Comparison of ENCODE assay signal across 22 cellular contexts in the genomic region with DNA sequence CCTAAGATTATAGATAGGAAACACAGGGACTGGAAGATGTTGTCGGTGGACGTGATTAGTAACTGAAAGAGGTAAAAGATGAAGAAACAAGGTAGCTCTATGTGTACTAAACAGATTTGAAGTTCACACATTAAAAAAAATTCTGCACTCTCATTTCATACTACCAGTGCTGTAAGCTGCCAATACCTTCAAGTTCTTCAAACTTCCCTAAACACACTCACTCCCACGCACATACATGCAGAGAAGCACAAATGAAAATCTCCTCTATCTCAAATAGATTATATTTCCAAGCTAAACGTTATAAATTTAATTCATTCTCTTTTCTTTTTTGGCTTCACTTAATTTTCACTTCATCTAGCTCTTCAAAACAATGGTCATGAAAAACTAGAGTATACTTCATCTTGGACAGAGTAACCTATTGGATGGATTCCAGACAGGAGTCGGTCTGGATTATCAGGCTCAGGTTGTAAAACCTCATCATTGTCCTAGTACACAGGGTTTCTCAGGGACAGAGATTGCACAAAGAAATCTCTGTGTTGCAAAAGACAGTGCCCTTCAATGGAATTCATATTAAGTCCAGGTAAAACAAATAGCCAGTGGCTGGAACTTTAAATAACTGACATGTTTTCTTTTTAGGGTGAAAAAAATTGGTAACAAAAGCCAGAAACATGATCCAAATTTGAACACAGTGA.
DNase-seq lines count a peak whose midpoint lies in the region; ATAC-seq and TF ChIP-seq lines count a peak whose summit lies in the region.
"Had no signal": no experiment of that assay in that cellular context is flagged by ENCODE, and none has a peak within 500 bp of the region (broad histone marks: within the 10 kb centered on the region; RNA-seq: fewer than 3 reads in every experiment).

No MANE protein-coding gene starts in this region.

- H3K36me3 Mint-ChIP-seq in MCF 10A (ENCODE audit: insufficient read depth, unreplicated experiment) (no peaks in the 10 kb centered on the region), mesothelial cell of epicardium (no peaks in the 10 kb centered on the region), chondrocyte (ENCODE audit: low read depth) (no peaks in the 10 kb centered on the region)
- H3K36me3 Mint-ChIP-seq: activated naive CD4-positive, alpha-beta T cell treated with anti-CD3 and anti-CD28 coated beads, Interleukin-2, amount 50 U/mL, for 24 hours; CD8-positive, alpha-beta T cell had no signal

- H3K4me3 Mint-ChIP-seq in MCF 10A (ENCODE audit: unreplicated experiment) (no peak overlapping the region), mesothelial cell of epicardium (no peak overlapping the region), chondrocyte (ENCODE audit: unreplicated experiment) (no peak overlapping the region)
- H3K4me3 Mint-ChIP-seq: activated CD4-positive, alpha-beta T cell treated with anti-CD3 and anti-CD28 coated beads, Interleukin-2, amount 10 ng/mL, durations not matched to agents 7 days and 5 days; activated naive CD4-positive, alpha-beta T cell treated with anti-CD3 and anti-CD28 coated beads, Interleukin-2, amount 50 U/mL, for 24 hours; activated T-helper 1 cell treated with anti-CD3 and anti-CD28 coated beads, Interleukin-12 subunit alpha, Interleukin-12 subunit beta, Interleukin-2, Interleukin-4 antibody, amounts not matched to agents 30 ng/mL and 10 ng/mL and 1 ng/mL, durations not matched to agents 14 hours and 24 hours and 36 hours; CD8-positive, alpha-beta T cell had no signal

- intact Hi-C loops in MCF 10A (cut with micrococcal nuclease) (no loop called here), breast epithelium (cut with DNase I; ENCODE audit: low total_unique reads) (no loop called here), body of pancreas (cut with DNase I) (no loop called here)

- H3K4me1 ChIP-seq in breast epithelium (no peaks in the 10 kb centered on the region), body of pancreas (no peaks in the 10 kb centered on the region)
- H3K4me1 ChIP-seq: A549 had no signal

- TF ChIP-seq POLR2A in breast epithelium (IDR thresholded peaks at IDR 0.05) (no peak), body of pancreas (IDR thresholded peaks at IDR 0.05) (no peak)

- POLR2A ChIA-PET in MCF 10A (lab: Yijun Ruan, JAX) = no interaction called here

- H3K27ac ChIP-seq in breast epithelium = peak overlapping the region in 1 of 2 donors; percentile 58
- peak overlapping the region in 1 of 4 donors; percentile 47 for H3K27ac ChIP-seq in body of pancreas
- H3K27ac ChIP-seq: A549, dorsolateral prefrontal cortex, KMS-11 had no signal

- WGBS in body of pancreas, 2 donors = 36 to 52% methylated on average over 5 of the region's 5 CpGs

- BruUV-seq in MCF 10A (replicated peaks; lab: Mats Ljungman, UMichigan) = no TSS peak

- H3K9me3 Mint-ChIP-seq in MCF 10A (ENCODE audit: unreplicated experiment) = no peaks in the 10 kb centered on the region
- no peaks in the 10 kb centered on the region for H3K9me3 Mint-ChIP-seq in mesothelial cell of epicardium
- no peaks in the 10 kb centered on the region for H3K9me3 Mint-ChIP-seq in chondrocyte (ENCODE audit: low read depth)
- H3K9me3 Mint-ChIP-seq: activated CD4-positive, alpha-beta T cell treated with anti-CD3 and anti-CD28 coated beads, Interleukin-2, amount 10 ng/mL, durations not matched to agents 7 days and 5 days; activated T-helper 1 cell treated with anti-CD3 and anti-CD28 coated beads, Interleukin-12 subunit alpha, Interleukin-12 subunit beta, Interleukin-2, Interleukin-4 antibody, amounts not matched to agents 30 ng/mL and 10 ng/mL and 1 ng/mL, durations not matched to agents 14 hours and 24 hours and 36 hours; CD8-positive, alpha-beta T cell had no signal

- CTCF ChIA-PET in MCF 10A (lab: Yijun Ruan, JAX) = interaction anchor here (0.7 to 0.8 kb wide), 2 partner anchors 16 to 22 kb away, joined by 3 to 4 read pairs; no protein-coding TSS in a partner anchor

- H3K27me3 Mint-ChIP-seq in MCF 10A (ENCODE audit: insufficient read depth, unreplicated experiment) (no peaks in the 10 kb centered on the region), mesothelial cell of epicardium (ENCODE audit: low read depth) (peaks cover 4% of the 10 kb centered on the region), chondrocyte (ENCODE audit: low read depth) (peaks cover 11% of the 10 kb centered on the region)
- H3K27me3 Mint-ChIP-seq: activated CD4-positive, alpha-beta T cell treated with anti-CD3 and anti-CD28 coated beads, Interleukin-2, amount 10 ng/mL, durations not matched to agents 7 days and 5 days; activated naive CD4-positive, alpha-beta T cell treated with anti-CD3 and anti-CD28 coated beads, Interleukin-2, amount 50 U/mL, for 24 hours; progenitor cell of endocrine pancreas had no signal

- peaks cover 18% of the 10 kb centered on the region for H3K4me1 Mint-ChIP-seq in MCF 10A (ENCODE audit: insufficient read depth, unreplicated experiment)
- peaks cover 25% of the 10 kb centered on the region for H3K4me1 Mint-ChIP-seq in mesothelial cell of epicardium
- no peaks in the 10 kb centered on the region for H3K4me1 Mint-ChIP-seq in chondrocyte (ENCODE audit: low read depth)
- H3K4me1 Mint-ChIP-seq: activated CD4-positive, alpha-beta T cell treated with anti-CD3 and anti-CD28 coated beads, Interleukin-2, amount 10 ng/mL, durations not matched to agents 7 days and 5 days; activated naive CD4-positive, alpha-beta T cell treated with anti-CD3 and anti-CD28 coated beads, Interleukin-2, amount 50 U/mL, for 24 hours had no signal

- H3K4me3 ChIP-seq in breast epithelium = no peak overlapping the region
- no peak overlapping the region for H3K4me3 ChIP-seq in body of pancreas
- H3K4me3 ChIP-seq: A549, dorsolateral prefrontal cortex had no signal

- ATAC-seq in body of pancreas = peak; percentile 60
- no peak for ATAC-seq in GM21381 (IDR thresholded peaks at IDR 0.05; ENCODE audit: unreplicated experiment)
- ATAC-seq: A549; CD8-positive, alpha-beta T cell had no signal

- H3K9me3 ChIP-seq in breast epithelium = no peaks in the 10 kb centered on the region
- H3K9me3 ChIP-seq in body of pancreas = no peaks in the 10 kb centered on the region
- H3K9me3 ChIP-seq: A549 had no signal

- DNase-seq in MCF 10A (ENCODE audit: unreplicated experiment) (peak; percentile 58), breast epithelium (ENCODE audit: low spot score in 2 of 2) (no peak), body of pancreas (peak in 1 of 4 donors; percentile 9), mesothelial cell of epicardium (ENCODE audit: low spot score in 2 of 2, unreplicated experiment in 2 of 2) (no peak), chondrocyte (ENCODE audit: low spot score) (no peak), DMS114 treated with DMSO at 0.1 percent for 48 hours (lab: John Stamatoyannopoulos, UW; ENCODE audit: unreplicated experiment) (no peak), NCI-H2107 treated with DMSO at 0.1 percent for 48 hours (lab: John Stamatoyannopoulos, UW; ENCODE audit: unreplicated experiment) (no peak)
- DNase-seq: activated CD4-positive, alpha-beta T cell treated with anti-CD3 and anti-CD28 coated beads, Interleukin-2, amount 10 ng/mL, durations not matched to agents 7 days and 5 days; anterior cingulate cortex; CD8-positive, alpha-beta T cell; central memory CD4-positive, alpha-beta T cell; dorsolateral prefrontal cortex; NCI-H1417; NCI-H2171; NCI-H510A treated with DMSO at 0.1 percent for 48 hours; T-helper 2 cell had no signal

- peak overlapping the region; percentile 5 for H3K27ac Mint-ChIP-seq in MCF 10A (ENCODE audit: low read depth, unreplicated experiment)
- peak overlapping the region; percentile 62 for H3K27ac Mint-ChIP-seq in mesothelial cell of epicardium
- no peak overlapping the region for H3K27ac Mint-ChIP-seq in chondrocyte (ENCODE audit: unreplicated experiment)
- H3K27ac Mint-ChIP-seq: activated CD4-positive, alpha-beta T cell treated with anti-CD3 and anti-CD28 coated beads, Interleukin-2, amount 10 ng/mL, durations not matched to agents 7 days and 5 days; activated naive CD4-positive, alpha-beta T cell treated with anti-CD3 and anti-CD28 coated beads, Interleukin-2, amount 50 U/mL, for 24 hours; activated T-helper 1 cell treated with anti-CD3 and anti-CD28 coated beads, Interleukin-12 subunit alpha, Interleukin-12 subunit beta, Interleukin-2, Interleukin-4 antibody, amounts not matched to agents 30 ng/mL and 10 ng/mL and 1 ng/mL, durations not matched to agents 14 hours and 24 hours and 36 hours; CD8-positive, alpha-beta T cell; progenitor cell of endocrine pancreas had no signal

- TF ChIP-seq CTCF in MCF 10A (IDR thresholded peaks at IDR 0.05; ENCODE audit: unreplicated experiment) = no peak
- no peak for TF ChIP-seq CTCF in breast epithelium (IDR thresholded peaks at IDR 0.05)
- TF ChIP-seq CTCF in body of pancreas (IDR thresholded peaks at IDR 0.05) = no peak
- no peak for TF ChIP-seq CTCF in mesothelial cell of epicardium (IDR thresholded peaks at IDR 0.05; ENCODE audit: unreplicated experiment)
- TF ChIP-seq CTCF in chondrocyte (IDR thresholded peaks at IDR 0.05) = no peak

- H3K36me3 ChIP-seq in breast epithelium (no peaks in the 10 kb centered on the region), body of pancreas (replicated peaks in 1 of 2; ENCODE audit: insufficient read depth in 1 of 2, low read depth in 2 of 2) (no peaks in the 10 kb centered on the region)

- H3K27me3 ChIP-seq in breast epithelium (no peaks in the 10 kb centered on the region), body of pancreas (no peaks in the 10 kb centered on the region)
